In genomic region chr18:27239669-27240068, GRCh38 we compare ENCODE assay signal across 6 cellular contexts. TPM values are rescaled to one million over a fixed set of nuclear protein-coding genes. Genes with fewer than 3 reads are reported as not detected.
"Had no signal": no experiment of that assay in that cellular context is flagged by ENCODE, and none has a peak within 500 bp of the region (broad histone marks: within the 10 kb centered on the region; RNA-seq: fewer than 3 reads in every experiment).

No MANE protein-coding gene starts in this region.

- DNase-seq: IMR-90, KBM-7 had no signal

- ATAC-seq: HepG2, K562 had no signal

RNA-seq across cellular contexts. Expression of gene CHST9, which starts 54.6 kb away (rescaled TPM):
- total RNA-seq: HT-29, HT1080, IMR-90, K562 had no signal
